8 cellular contexts compared by ENCODE assay signal in the genomic region with DNA sequence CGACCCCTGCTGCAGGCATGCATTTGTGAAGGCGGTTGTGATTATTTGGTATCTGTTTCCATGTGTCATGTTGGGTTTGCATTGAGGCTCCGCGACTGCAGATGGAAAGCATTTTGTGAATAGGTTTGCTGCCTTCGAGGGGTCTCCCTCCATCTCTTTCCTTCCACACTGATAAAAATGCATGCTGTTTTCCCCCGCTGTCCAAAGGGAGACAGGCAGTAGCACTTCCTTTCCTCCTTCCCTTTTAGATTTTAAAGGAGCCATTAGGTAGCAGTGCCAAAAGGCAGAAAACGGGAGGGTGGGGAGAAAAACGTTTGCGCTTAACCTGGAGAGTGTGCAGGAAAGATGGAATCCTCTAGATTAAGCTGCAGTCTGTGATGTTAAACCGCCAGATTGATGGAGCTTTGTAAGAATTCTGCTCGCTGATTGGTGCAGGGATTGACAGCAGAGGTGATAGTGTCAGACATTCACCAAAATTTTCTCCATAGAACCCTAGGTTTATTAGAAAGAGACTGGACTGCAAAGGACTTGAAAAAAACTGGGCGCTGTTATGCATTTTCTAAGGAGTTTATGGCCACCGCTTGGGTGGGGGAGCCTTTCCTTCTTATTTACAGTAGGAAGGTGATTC. TPM values are rescaled to one million over a fixed set of nuclear protein-coding genes. Genes with fewer than 3 reads are reported as not detected.
DNase-seq lines count a peak whose midpoint lies in the region; ATAC-seq, FAIRE-seq and TF ChIP-seq lines count a peak whose summit lies in the region.

No MANE protein-coding gene starts in this region.

- no peak for TF ChIP-seq CTCF in pancreas (IDR thresholded peaks at IDR 0.05)

- DNase-seq in D341Med (ENCODE audit: low spot score) (peak; percentile 65), MG63 (no peak), germinal center (ENCODE audit: low spot score) (peak; percentile 15), pancreas (no peak), NCI-H2196 (lab: John Stamatoyannopoulos, UW; ENCODE audit: unreplicated experiment) (no peak), SHP77 (lab: John Stamatoyannopoulos, UW) (no peak), dermis blood vessel endothelial cell (no peak)
- DNase-seq in activated CD4-positive, alpha-beta T cell treated with anti-CD3 and anti-CD28 coated beads, Interleukin-2, amount 50 U/mL, for 1 hour, result peak; percentile 20

- WGBS in pancreas, 2 donors, result 1 to 3% methylated on average over 13 of the region's 13 CpGs

- H3K9me3 ChIP-seq in MG63 (no peaks in the 10 kb centered on the region), pancreas (no peaks in the 10 kb centered on the region)

- H3K36me3 ChIP-seq in MG63 (no peaks in the 10 kb centered on the region), pancreas (no peaks in the 10 kb centered on the region)

- intact Hi-C loops in pancreas (cut with DNase I), result no loop called here

- FAIRE-seq in pancreas (lab: Jason Lieb, UNC), result no peak

- peak overlapping the region; percentile 70 to 84 (median 78) for H3K27ac ChIP-seq in pancreas

- ATAC-seq in pancreas, result peak; percentile 8 to 32 (median 27)

- H3K4me3 ChIP-seq in MG63, result peak overlapping the region; percentile 76
- H3K4me3 ChIP-seq in pancreas, result peak overlapping the region; percentile 55 to 78 (median 74)

- H3K4me1 ChIP-seq in pancreas, result peaks cover 0 to 17% (median 0%) of the 10 kb centered on the region in 3 donors

- no peaks in the 10 kb centered on the region for H3K27me3 ChIP-seq in MG63
- H3K27me3 ChIP-seq in pancreas, result no peaks in the 10 kb centered on the region

RNA-seq across cellular contexts. Expression of a gene that starts 0.7 kb away (rescaled TPM):
- total RNA-seq in MG63 (2014; rRNA removed; shearing (Covaris generic); ENCODE audit: low replicate concordance), result 5.9 and 7.5 TPM in 2 replicates
- total RNA-seq in pancreas (10 to 100 TPM in 3 of 6 donors, 1 to 10 TPM in 3; 8.4 to 18.2 (median 10.6) TPM), dermis blood vessel endothelial cell (29.8 and 35.8 TPM in 2 replicates)
- 10 to 100 TPM in 1 of 2 donors, 1 to 10 TPM in 1; 4.8 to 13.0 TPM for polyA plus RNA-seq in pancreas

Comparison
In these comparisons a context has a peak if more than half of its experiments do, and no peak if none do; other contexts are left out.
1. DNase-seq: peak in D341Med (single experiment), activated CD4-positive, alpha-beta T cell treated with anti-CD3 and anti-CD28 coated beads, Interleukin-2, amount 50 U/mL, for 1 hour (single experiment) and germinal center (single experiment); none in MG63 (single experiment), pancreas (0 of 6), NCI-H2196 (single experiment), SHP77 (0 of 2) and dermis blood vessel endothelial cell (single experiment).